In the genomic region with DNA sequence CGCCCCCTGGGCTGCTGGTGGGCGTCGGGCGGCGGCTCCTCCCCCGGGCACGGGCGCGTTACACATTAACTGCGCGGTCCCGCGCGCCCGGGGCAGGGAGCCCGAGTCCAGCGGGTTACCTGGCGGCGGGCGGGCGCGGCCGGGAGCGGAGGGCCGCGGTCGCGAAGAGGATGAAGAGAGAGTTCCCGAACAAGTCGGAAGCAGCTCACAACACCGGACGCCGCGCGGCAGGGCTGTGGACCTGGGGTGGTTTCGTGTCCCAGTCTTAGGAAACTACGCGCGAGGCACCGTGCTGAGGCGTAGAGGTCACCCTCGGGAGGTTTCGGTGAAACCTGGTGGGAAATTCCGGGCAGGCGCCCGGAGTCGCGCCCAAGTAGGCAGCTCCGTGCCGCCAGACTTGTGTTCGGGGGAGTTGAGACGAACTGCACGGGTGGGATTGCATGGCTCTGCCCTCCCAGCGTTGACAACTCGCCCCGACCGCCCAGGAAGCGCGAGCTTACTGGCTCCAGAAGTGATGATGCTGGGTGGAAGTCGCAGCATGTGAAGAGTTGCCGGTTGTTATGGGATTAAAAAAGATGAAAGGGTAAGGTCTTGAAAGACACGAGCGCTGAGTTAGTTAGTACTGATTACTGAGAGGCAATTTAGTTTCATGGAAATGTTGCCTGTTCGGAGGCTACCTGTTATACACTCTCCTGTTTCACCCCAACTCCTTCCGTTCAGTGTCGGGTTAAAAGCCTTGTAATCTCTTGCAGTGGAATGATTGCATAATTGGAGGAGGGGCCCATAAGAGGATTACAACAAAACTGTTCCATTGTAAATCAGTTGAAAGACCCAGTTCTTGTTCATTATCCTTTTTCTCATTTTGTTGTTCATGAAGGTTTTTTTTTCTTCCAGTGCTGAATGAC, we compare ENCODE assay signal across 8 cellular contexts. TPM values are rescaled to one million over a fixed set of nuclear protein-coding genes. Genes with fewer than 3 reads are reported as not detected.
DNase-seq lines count a peak whose midpoint lies in the region; ATAC-seq and TF ChIP-seq lines count a peak whose summit lies in the region.

No MANE protein-coding gene starts in this region.

- H3K79me2 ChIP-seq in fibroblast of lung (ENCODE audit: control insufficient read depth, insufficient read depth, low read length), result no peaks in the 10 kb centered on the region

- H3K4me2 ChIP-seq in fibroblast of lung (ENCODE audit: extremely low read depth, insufficient read depth, low read length), result peak overlapping the region; percentile 76

- no peaks in the 10 kb centered on the region for H3K36me3 Mint-ChIP-seq in activated T-cell treated with anti-CD3 and anti-CD28 coated beads, Interleukin-2, amount 50 U/mL, for 4 hours (ENCODE audit: insufficient read depth)
- H3K36me3 Mint-ChIP-seq in naive B cell, result no peaks in the 10 kb centered on the region
- no peaks in the 10 kb centered on the region for H3K36me3 Mint-ChIP-seq in stimulated activated memory B cell treated with anti-CD40 and anti-IgM and Interleukin-4, amounts not matched to agents 10 μg/mL and 1 μg/mL and 100 μg/mL, for 72 hours

- H3K27ac Mint-ChIP-seq in naive B cell, result peak overlapping the region; percentile 72 to 98 (median 92)
- peak overlapping the region; percentile 74 for H3K27ac Mint-ChIP-seq in stimulated activated memory B cell treated with anti-CD40 and anti-IgM and Interleukin-4, amounts not matched to agents 10 μg/mL and 1 μg/mL and 100 μg/mL, for 72 hours

- no peaks in the 10 kb centered on the region for H3K27me3 Mint-ChIP-seq in activated T-cell treated with anti-CD3 and anti-CD28 coated beads, Interleukin-2, amount 50 U/mL, for 4 hours (ENCODE audit: low read depth)
- peaks cover 5 to 18% (median 6%) of the 10 kb centered on the region in 3 donors for H3K27me3 Mint-ChIP-seq in naive B cell
- H3K27me3 Mint-ChIP-seq in stimulated activated memory B cell treated with anti-CD40 and anti-IgM and Interleukin-4, amounts not matched to agents 10 μg/mL and 1 μg/mL and 100 μg/mL, for 72 hours, result peaks cover 10% of the 10 kb centered on the region

- no peak for TF ChIP-seq CTCF in fibroblast of lung (conservative IDR thresholded peaks at IDR 0.05 in 1 of 2, IDR thresholded peaks at IDR 0.05 in 1 of 2; ENCODE audit: low read depth in 1 of 2, low read length in 2 of 2)

- no peaks in the 10 kb centered on the region for H3K9me3 Mint-ChIP-seq in activated T-cell treated with anti-CD3 and anti-CD28 coated beads, Interleukin-2, amount 50 U/mL, for 4 hours
- H3K9me3 Mint-ChIP-seq in naive B cell, result no peaks in the 10 kb centered on the region
- no peaks in the 10 kb centered on the region for H3K9me3 Mint-ChIP-seq in stimulated activated memory B cell treated with anti-CD40 and anti-IgM and Interleukin-4, amounts not matched to agents 10 μg/mL and 1 μg/mL and 100 μg/mL, for 72 hours

- no peaks in the 10 kb centered on the region for H3K36me3 ChIP-seq in fibroblast of lung (ENCODE audit: control insufficient read depth, insufficient read depth, low read length)

- H3K27me3 ChIP-seq in fibroblast of lung (ENCODE audit: control insufficient read depth, insufficient read depth, low read length), result no peaks in the 10 kb centered on the region

- H2AFZ ChIP-seq in fibroblast of lung (ENCODE audit: low read length), result peak overlapping the region; percentile 57

- no peaks in the 10 kb centered on the region for H4K20me1 ChIP-seq in fibroblast of lung (ENCODE audit: control insufficient read depth, extremely low read depth, insufficient read depth, low read length)

- peak overlapping the region; percentile 83 for H3K4me3 Mint-ChIP-seq in activated T-cell treated with anti-CD3 and anti-CD28 coated beads, Interleukin-2, amount 50 U/mL, for 4 hours
- H3K4me3 Mint-ChIP-seq in naive B cell, result peak overlapping the region; percentile 74 to 92 (median 88)
- H3K4me3 Mint-ChIP-seq in stimulated activated memory B cell treated with anti-CD40 and anti-IgM and Interleukin-4, amounts not matched to agents 10 μg/mL and 1 μg/mL and 100 μg/mL, for 72 hours, result peak overlapping the region; percentile 85

- H3K27ac ChIP-seq in fibroblast of lung (ENCODE audit: insufficient read depth, low read length), result no peak overlapping the region

- peak; percentile 38 for ATAC-seq in GM21381 (IDR thresholded peaks at IDR 0.05; ENCODE audit: unreplicated experiment)
- peak; percentile 46 to 60 for ATAC-seq in activated T-cell treated with anti-CD3 and anti-CD28 coated beads, Interleukin-2, amount 50 U/mL, for 4 hours
- ATAC-seq in naive B cell (ENCODE audit: low read depth in 2 of 2), result peak; percentile 59 to 62
- peak; percentile 64 for ATAC-seq in stimulated activated memory B cell treated with anti-CD40 and anti-IgM and Interleukin-4, amounts not matched to agents 10 μg/mL and 1 μg/mL and 100 μg/mL, for 72 hours

- H3K9me3 ChIP-seq in fibroblast of lung (ENCODE audit: control insufficient read depth, insufficient read depth, low read depth, low read length), result no peaks in the 10 kb centered on the region

- DNase-seq in COLO668 (lab: John Stamatoyannopoulos, UW; ENCODE audit: unreplicated experiment) (peak; percentile 92), HT-29 (ENCODE audit: low spot score) (peak; percentile 74), OCI-M1 (lab: John Stamatoyannopoulos, UW) (peak; percentile 76), fibroblast of lung (ENCODE audit: low read depth in 2 of 2) (peak; percentile 43 to 55), naive B cell (peak; percentile 74)
- peak; percentile 47 for DNase-seq in activated T-cell treated with anti-CD3 and anti-CD28 coated beads, Interleukin-2, amount 50 U/mL, for 4 hours

- no peaks in the 10 kb centered on the region for H3K4me1 ChIP-seq in fibroblast of lung (ENCODE audit: control insufficient read depth, extremely low read depth, insufficient read depth, low read length)

- peak overlapping the region; percentile 45 to 66 (median 62) for H3K4me3 ChIP-seq in fibroblast of lung (replicated peaks in 1 of 4; ENCODE audit: control extremely low read depth in 1 of 4, insufficient read depth in 1 of 4, low read depth in 3 of 4, low read length in 4 of 4)

- H3K4me1 Mint-ChIP-seq in activated T-cell treated with anti-CD3 and anti-CD28 coated beads, Interleukin-2, amount 50 U/mL, for 4 hours (ENCODE audit: low read depth), result peaks cover 22% of the 10 kb centered on the region
- peaks cover 9 to 19% (median 14%) of the 10 kb centered on the region in 3 donors for H3K4me1 Mint-ChIP-seq in naive B cell
- H3K4me1 Mint-ChIP-seq in stimulated activated memory B cell treated with anti-CD40 and anti-IgM and Interleukin-4, amounts not matched to agents 10 μg/mL and 1 μg/mL and 100 μg/mL, for 72 hours, result peaks cover 34% of the 10 kb centered on the region

- H3K9ac ChIP-seq in fibroblast of lung (ENCODE audit: insufficient read depth, low read length), result peak overlapping the region; percentile 39

RNA-seq across cellular contexts. Expression of gene RAB3IP, which starts 0.9 kb away (rescaled TPM):
- 31.4 and 42.0 TPM in 2 replicates for total RNA-seq in HT-29 (2014; rRNA removed; shearing (Covaris generic))
- 10 to 100 TPM; 14.9 to 21.1 (median 18.2) TPM for total RNA-seq in activated T-cell treated with anti-CD3 and anti-CD28 coated beads, Interleukin-2, amount 50 U/mL, for 4 hours
- 4.6 and 6.3 TPM in 2 replicates for total RNA-seq in fibroblast of lung
- polyA plus RNA-seq in fibroblast of lung, result 1.8 and 2.0 TPM in 2 replicates
- 2.3 TPM in 2 replicates for polyA plus RNA-seq in fibroblast of lung (2012)
- 1.0 TPM in 1 of 2 replicates, not detected in the other for polyA minus RNA-seq in fibroblast of lung (ENCODE audit: low replicate concordance)
- 10 to 100 TPM in 5 of 6 donors, 1 to 10 TPM in 1; 8.1 to 43.7 (median 32.9) TPM for polyA plus RNA-seq in naive B cell (ENCODE audit: low read depth in 6 of 6)

RNA-seq across cellular contexts. Expression of gene BEST3, which starts 40.4 kb away (rescaled TPM):
- not detected in 2 replicates for total RNA-seq in HT-29 (2014; rRNA removed; shearing (Covaris generic))
- not detected for total RNA-seq in activated T-cell treated with anti-CD3 and anti-CD28 coated beads, Interleukin-2, amount 50 U/mL, for 4 hours
- not detected in 2 replicates for total RNA-seq in fibroblast of lung
- polyA plus RNA-seq in fibroblast of lung (0.03 TPM in 1 of 2 replicates, not detected in the other), naive B cell (ENCODE audit: low read depth in 6 of 6) (under 1 TPM in 2 of 6 donors, not detected in 4; 0.27 to 0.57 TPM)
- not detected in 2 replicates for polyA plus RNA-seq in fibroblast of lung (2012)
- not detected in 2 replicates for polyA minus RNA-seq in fibroblast of lung (ENCODE audit: low replicate concordance)
